In genomic region chr7:27101188-27101905, GRCh38 we compare ENCODE assay signal across 1 cellular context.
TF ChIP-seq lines count a peak whose summit lies in the region.

No MANE protein-coding gene starts in this region.

TF ChIP-seq in H1, 55 proteins besides CTCF, POLR2A, EP300 and RAD21:
- TF ChIP-seq YY1 (IDR thresholded peaks at IDR 0.05; ENCODE audit: low read depth, low read length) (peak; percentile 88), SUZ12 (IDR thresholded peaks at IDR 0.05; ENCODE audit: low read length) (peak; percentile 90), KDM1A (IDR thresholded peaks at IDR 0.05; ENCODE audit: borderline replicate concordance, low read length) (no peak), RNF2 (IDR thresholded peaks at IDR 0.05; ENCODE audit: borderline replicate concordance, low read depth, low read length, missing control alignments, poor library complexity, severe bottlenecking) (peak; percentile 63), CBX8 (IDR thresholded peaks at IDR 0.05; ENCODE audit: borderline replicate concordance, low read depth, low read length) (peak; percentile 91; the same call in 1 of the 2 replicates), EZH2 (IDR thresholded peaks at IDR 0.05; ENCODE audit: low read depth, low read length, severe bottlenecking) (peak; percentile 92), ASH2L (IDR thresholded peaks at IDR 0.05; ENCODE audit: low read length) (peak; percentile 17), HDAC2 (IDR thresholded peaks at IDR 0.05; ENCODE audit: borderline replicate concordance in 1 of 2, low read depth in 2 of 2, low read length in 2 of 2) (no peak)
